Comparison of ENCODE assay signal across 8 cellular contexts in the genomic region with DNA sequence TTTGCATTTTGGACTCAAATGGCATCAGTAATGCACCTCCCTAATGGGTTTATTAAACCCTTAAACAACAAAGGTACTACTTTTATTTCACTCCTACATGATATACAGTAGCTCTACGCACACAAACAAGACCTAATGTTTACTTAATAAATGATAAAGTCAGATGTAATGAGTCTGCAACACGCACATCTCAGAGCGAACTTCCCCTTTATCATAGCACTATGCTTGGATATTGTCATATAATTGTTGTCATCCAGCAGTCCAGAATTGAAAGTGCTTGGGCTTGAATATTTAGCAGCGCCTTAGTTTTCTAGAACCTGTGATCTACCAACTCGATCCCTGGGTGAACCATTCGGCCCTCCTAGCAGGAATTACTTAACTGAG. TPM values are rescaled to one million over a fixed set of nuclear protein-coding genes. Genes with fewer than 3 reads are reported as not detected.
DNase-seq lines count a peak whose midpoint lies in the region; ATAC-seq, FAIRE-seq and TF ChIP-seq lines count a peak whose summit lies in the region.

No MANE protein-coding gene starts in this region.

- H2BK15ac ChIP-seq in H1 (ENCODE audit: low read length), result no peak overlapping the region

- H3K4me3 ChIP-seq in DOHH2 (ENCODE audit: low read length) (peak overlapping the region; percentile 89), HCT116 (replicated peaks in 1 of 2; ENCODE audit: low read depth in 1 of 2, low read length in 2 of 2) (peak overlapping the region; percentile 68 to 87), OCI-LY7 (ENCODE audit: low read depth, low read length, poor library complexity, severe bottlenecking) (peak overlapping the region; percentile 86), H1 (ENCODE audit: extremely low read depth in 1 of 4, insufficient read depth in 2 of 4, low read depth in 3 of 4, low read length in 4 of 4) (peak overlapping the region; percentile 76 to 93 (median 84))

- RAD21 ChIA-PET in HCT116 (lab: Charles Lee; ENCODE audit: low non-redundant PET in 1 of 2, low total read pairs in 2 of 2, uncharacterized antibody in 2 of 2, unreplicated experiment in 2 of 2), result no interaction called here

- TF ChIP-seq EP300 in H1 (IDR thresholded peaks at IDR 0.05; ENCODE audit: borderline replicate concordance in 1 of 2, low read depth in 2 of 2, low read length in 2 of 2), result no peak

- peaks cover 4% of the 10 kb centered on the region for H3K23me2 ChIP-seq in H1 (ENCODE audit: low read depth, low read length)

- peak overlapping the region; percentile 28 for H3K27ac Mint-ChIP-seq in neural crest cell (ENCODE audit: unreplicated experiment)

- 33% methylated on average over 6 of the region's 6 CpGs; no CpG with 5 or more reads in 1 of the 2 experiments for WGBS in H1 (ENCODE audit: extremely low coverage in 1 of 2, insufficient coverage in 1 of 2, insufficient read length in 1 of 2, insufficient replicate concordance in 2 of 2, low coverage in 1 of 2, low lambda C conversion rate in 2 of 2, missing lambda C conversion rate in 1 of 2), 2 experiments

- H3K56ac ChIP-seq in H1 (replicated peaks; ENCODE audit: insufficient read length, low read depth, low read length), result no peak overlapping the region

- CTCF ChIA-PET in HCT116 (lab: Charles Lee), result no interaction called here
- CTCF ChIA-PET in OCI-LY7 (lab: Charles Lee; ENCODE audit: unreplicated experiment), result no interaction called here
- CTCF ChIA-PET in H1 (lab: Charles Lee; ENCODE audit: partially characterized antibody), result interaction anchor here (1.1 to 1.6 kb wide), 2 partner anchors 17 to 104 kb away, joined by 3 to 4 read pairs; no protein-coding TSS in a partner anchor

- H3K27me3 Mint-ChIP-seq in neural crest cell (ENCODE audit: low read depth), result no peaks in the 10 kb centered on the region

- H3K9ac ChIP-seq in HCT116 (ENCODE audit: low read length) (peak overlapping the region; percentile 87), H1 (replicated peaks in 1 of 4; ENCODE audit: extremely low read depth in 1 of 4, low read depth in 3 of 4, low read length in 3 of 4) (peak overlapping the region; percentile 76 to 93 (median 79))

- ATAC-seq in HCT116 (peak; percentile 23), HG02763 (IDR thresholded peaks at IDR 0.05; ENCODE audit: unreplicated experiment) (no peak)

- H3K4ac ChIP-seq in H1 (replicated peaks; ENCODE audit: insufficient read length, low read depth, low read length), result no peak overlapping the region

- no TSS peak for BruUV-seq in HCT116 (replicated peaks; lab: Mats Ljungman, UMichigan)
- TSS peak; percentile 70 for BruUV-seq in OCI-LY7 (replicated peaks; lab: Mats Ljungman, UMichigan)

- H3K4me1 ChIP-seq in DOHH2 (ENCODE audit: control insufficient read depth, low read length) (peaks cover 21% of the 10 kb centered on the region), HCT116 (ENCODE audit: control insufficient read depth in 1 of 2, insufficient read depth in 2 of 2, low read length in 2 of 2) (peaks cover 17 to 27% of the 10 kb centered on the region in 2 experiments), OCI-LY7 (ENCODE audit: insufficient read depth, low read length, poor library complexity, severe bottlenecking) (peaks cover 11% of the 10 kb centered on the region), H1 (replicated peaks in 1 of 4; ENCODE audit: control insufficient read depth in 3 of 4, insufficient read depth in 4 of 4, low read length in 3 of 4) (peaks cover 0 to 7% (median under 1%) of the 10 kb centered on the region in 4 experiments; a peak in 2 of 7 replicates)

- H4K20me1 ChIP-seq in DOHH2 (ENCODE audit: control insufficient read depth, insufficient read depth, low read depth, low read length) (no peaks in the 10 kb centered on the region; the same call in 1 of the 2 replicates), HCT116 (ENCODE audit: insufficient read depth) (no peaks in the 10 kb centered on the region), OCI-LY7 (ENCODE audit: insufficient read depth, low read length) (no peaks in the 10 kb centered on the region), H1 (replicated peaks in 1 of 2; ENCODE audit: control insufficient read depth in 1 of 2, insufficient read depth in 2 of 2, low read length in 2 of 2) (no peaks in the 10 kb centered on the region)

- H3K36me3 Mint-ChIP-seq in neural crest cell (ENCODE audit: low read depth), result peaks cover 8% of the 10 kb centered on the region

- no peak overlapping the region for H2AFZ ChIP-seq in HCT116 (ENCODE audit: low read depth, low read length, poor library complexity, severe bottlenecking)
- peak overlapping the region; percentile 94 for H2AFZ ChIP-seq in OCI-LY7 (ENCODE audit: low read length)
- H2AFZ ChIP-seq in H1 (ENCODE audit: low read length), result peak overlapping the region; percentile 94

- peaks cover 23% of the 10 kb centered on the region for H3K4me1 Mint-ChIP-seq in neural crest cell

- 0 out of 2 replicates have a peak, but pooled peaks cover 6% of the 10 kb centered on the region for H3K79me1 ChIP-seq in H1 (ENCODE audit: low read depth, low read length)

- peak overlapping the region; percentile 82 for H3K4me3 Mint-ChIP-seq in neural crest cell

- TF ChIP-seq POLR2A in HCT116 (IDR thresholded peaks at IDR 0.05; ENCODE audit: borderline replicate concordance, extremely low read depth, insufficient read depth, insufficient read length) (no peak), H1 (IDR thresholded peaks at IDR 0.05; ENCODE audit: control extremely low read depth in 1 of 2, low read depth in 2 of 2, low read length in 2 of 2) (no peak)

- H3K14ac ChIP-seq in H1 (ENCODE audit: insufficient read length), result no peak overlapping the region

- H3K27me3 ChIP-seq in DOHH2 (ENCODE audit: control insufficient read depth, low read length) (peaks cover 7% of the 10 kb centered on the region; the same call in 1 of the 2 replicates), HCT116 (ENCODE audit: insufficient read depth, low read length) (no peaks in the 10 kb centered on the region), H1 (replicated peaks in 1 of 4; ENCODE audit: control insufficient read depth in 3 of 4, extremely low read depth in 1 of 4, insufficient read depth in 3 of 4, low read length in 3 of 4) (no peaks in the 10 kb centered on the region)

- no peak overlapping the region for H2BK20ac ChIP-seq in H1 (ENCODE audit: low read length)

- no peak for TF ChIP-seq RAD21 in HCT116 (IDR thresholded peaks at IDR 0.05; ENCODE audit: low read depth)
- TF ChIP-seq RAD21 in H1 (IDR thresholded peaks at IDR 0.05 in 1 of 2, conservative IDR thresholded peaks at IDR 0.05 in 1 of 2; ENCODE audit: low read depth in 2 of 2, low read length in 2 of 2), result no peak

- no peak overlapping the region for H4K8ac ChIP-seq in H1 (ENCODE audit: extremely low read depth, insufficient read depth, low read length)

- H3K9me2 ChIP-seq in DOHH2 (replicated peaks; ENCODE audit: control insufficient read depth, low read length), result no peaks in the 10 kb centered on the region
- H3K9me2 ChIP-seq in HCT116 (ENCODE audit: insufficient read depth), result no peaks in the 10 kb centered on the region
- no peaks in the 10 kb centered on the region for H3K9me2 ChIP-seq in OCI-LY7 (ENCODE audit: insufficient read depth, low read length)

- H3K18ac ChIP-seq in H1 (ENCODE audit: extremely low read depth, low read length), result no peak overlapping the region

- no peak overlapping the region for H4K5ac ChIP-seq in H1 (ENCODE audit: insufficient read length, low read depth, low read length)

- no peak for DNase-seq in HCT116 (ENCODE audit: low read depth, low spot score)
- peak; percentile 48 for DNase-seq in OCI-LY7 (ENCODE audit: low spot score)
- no peak for DNase-seq in H1 (ENCODE audit: low read depth in 1 of 2, low spot score in 2 of 2)
- no peak for DNase-seq in neural crest cell (ENCODE audit: low read depth, low spot score)
- no peak for DNase-seq in NCI-H1105 (lab: John Stamatoyannopoulos, UW)
- no peak for DNase-seq in Ammon's horn (ENCODE audit: low spot score)

- no peak overlapping the region for H2BK12ac ChIP-seq in H1 (ENCODE audit: low read depth, low read length)

- peaks cover 11% of the 10 kb centered on the region for H3K36me3 ChIP-seq in DOHH2 (ENCODE audit: control insufficient read depth, low read length)
- peaks cover 0 to 4% of the 10 kb centered on the region in 2 experiments; a peak in 1 of 4 replicates for H3K36me3 ChIP-seq in HCT116 (ENCODE audit: control insufficient read depth in 1 of 2, insufficient read depth in 2 of 2, low read length in 2 of 2)
- H3K36me3 ChIP-seq in OCI-LY7 (ENCODE audit: insufficient read depth, low read length), result peaks cover 25% of the 10 kb centered on the region
- H3K36me3 ChIP-seq in H1 (ENCODE audit: control insufficient read depth in 2 of 4, insufficient read depth in 4 of 4, low read length in 3 of 4), result no peaks in the 10 kb centered on the region

- POLR2A ChIA-PET in HCT116 (lab: Charles Lee), result interaction anchor here (1.7 kb wide), 1 partner anchor 8 kb away, joined by 11 read pairs; no protein-coding TSS in a partner anchor
- POLR2A ChIA-PET in OCI-LY7 (lab: Charles Lee), result interaction anchor here (1.1 to 1.3 kb wide), 2 partner anchors 8 to 57 kb away, joined by 3 to 4 read pairs; no protein-coding TSS in a partner anchor
- POLR2A ChIA-PET in H1 (lab: Charles Lee; ENCODE audit: partially characterized antibody), result interaction anchor here (1.0 to 1.8 kb wide), 3 partner anchors 8 to 15 kb away, joined by 3 to 4 read pairs (median 3); no protein-coding TSS in a partner anchor

- peaks cover 6% of the 10 kb centered on the region for H3F3A ChIP-seq in DOHH2 (ENCODE audit: control insufficient read depth, insufficient read depth)

- peak overlapping the region; percentile 80 for H3K4me2 ChIP-seq in DOHH2 (ENCODE audit: low read length)
- H3K4me2 ChIP-seq in HCT116 (ENCODE audit: low read length), result peak overlapping the region; percentile 77
- peak overlapping the region; percentile 81 for H3K4me2 ChIP-seq in OCI-LY7 (ENCODE audit: low read length)
- H3K4me2 ChIP-seq in H1 (ENCODE audit: insufficient read depth in 1 of 2, low read depth in 2 of 2, low read length in 2 of 2), result peak overlapping the region; percentile 77 to 91

- no peak overlapping the region for H2BK5ac ChIP-seq in H1 (ENCODE audit: low read depth, low read length)

- H3K23ac ChIP-seq in H1 (ENCODE audit: insufficient read length), result no peak overlapping the region

- no peak overlapping the region for H2BK120ac ChIP-seq in H1 (replicated peaks; ENCODE audit: low read depth, low read length)

- H3K79me2 ChIP-seq in DOHH2 (ENCODE audit: control insufficient read depth, low read length), result peaks cover 55% of the 10 kb centered on the region
- peaks cover 55% of the 10 kb centered on the region for H3K79me2 ChIP-seq in HCT116 (ENCODE audit: insufficient read depth, low read length)
- H3K79me2 ChIP-seq in OCI-LY7 (ENCODE audit: insufficient read depth, low read depth, low read length), result peaks cover 50% of the 10 kb centered on the region
- H3K79me2 ChIP-seq in H1 (ENCODE audit: control insufficient read depth in 1 of 2, insufficient read depth in 2 of 2, low read length in 2 of 2), result peaks cover 0 to 34% of the 10 kb centered on the region in 2 experiments; a peak in 2 of 4 replicates

- no peak for FAIRE-seq in H1 (lab: Jason Lieb, UNC)

- intact Hi-C loops in HCT116 (cut with micrococcal nuclease) (no loop called here), OCI-LY7 (cut with micrococcal nuclease; ENCODE audit: unreplicated experiment) (loop anchor here (5.0 kb wide), 3 partner anchors 55 to 410 kb away; a partner anchor contains a TSS)

- TF ChIP-seq CTCF in DOHH2 (IDR thresholded peaks at IDR 0.05; ENCODE audit: low read depth, low read length, poor library complexity, severe bottlenecking) (no peak), HCT116 (IDR thresholded peaks at IDR 0.05 in 2 of 3, conservative IDR thresholded peaks at IDR 0.05 in 1 of 3; ENCODE audit: borderline replicate concordance in 1 of 3, insufficient read depth in 1 of 3, low read depth in 2 of 3, low read length in 2 of 3) (no peak), OCI-LY7 (conservative IDR thresholded peaks at IDR 0.05; ENCODE audit: low read length) (no peak), H1 (IDR thresholded peaks at IDR 0.05; ENCODE audit: control extremely low read depth in 1 of 3, insufficient read depth in 1 of 3, low read depth in 1 of 3, low read length in 3 of 3) (no peak), neural crest cell (conservative IDR thresholded peaks at IDR 0.05) (no peak)

- peaks cover 5% of the 10 kb centered on the region for H3K9me3 Mint-ChIP-seq in neural crest cell

- no peak overlapping the region for H4K91ac ChIP-seq in H1 (replicated peaks; ENCODE audit: insufficient read length, low read length)

- H3K9me3 ChIP-seq in DOHH2 (ENCODE audit: control insufficient read depth, insufficient read depth, low read length) (no peaks in the 10 kb centered on the region), HCT116 (ENCODE audit: control insufficient read depth in 1 of 2, insufficient read depth in 1 of 2, low read depth in 1 of 2, low read length in 2 of 2) (no peaks in the 10 kb centered on the region), OCI-LY7 (ENCODE audit: low read length) (no peaks in the 10 kb centered on the region), H1 (ENCODE audit: insufficient read depth in 2 of 2, low read depth in 1 of 2, low read length in 1 of 2) (no peaks in the 10 kb centered on the region; a peak in 1 of 4 replicates)

- H2AK5ac ChIP-seq in H1 (ENCODE audit: low read depth, low read length), result no peak overlapping the region

- H3K27ac ChIP-seq in DOHH2 (ENCODE audit: low read depth, low read length) (peak overlapping the region; percentile 42), HCT116 (ENCODE audit: low read depth, low read length) (peak overlapping the region; percentile 97), OCI-LY7 (ENCODE audit: low read depth, low read length, poor library complexity, severe bottlenecking) (peak overlapping the region; percentile 60), H1 (ENCODE audit: low read depth, low read length) (0 out of 2 replicates have a peak overlapping the region, but pooled peaks have one; percentile 69)

RNA-seq across cellular contexts. Expression of a gene that starts 0.8 kb away (rescaled TPM):
- total RNA-seq in HCT116 (2021; ENCODE audit: unreplicated experiment) (76.0 TPM), OCI-LY7 (2022) (48.5 and 50.8 TPM in 2 replicates), neural crest cell (34.7 and 36.3 TPM in 2 replicates)
- 39.2 and 53.2 TPM in 2 replicates for polyA plus RNA-seq in HCT116 (2012)
- 34.2 and 34.4 TPM in 2 replicates for total RNA-seq in OCI-LY7 (2014; rRNA removed; shearing (Covaris generic))
- total RNA-seq in H1 (2021; fragmentation: NEBNext Ultra II Directional; extraction: Animal tissue kit (Norgen Biotek cat#: 25700)), result 36.8 and 40.3 TPM in 2 replicates
- polyA plus RNA-seq in H1 (2011; rRNA removed), result 16.5 and 22.2 TPM in 2 replicates
- polyA plus RNA-seq in H1 (2011; cell fraction: cytosol; rRNA removed), result 22.1 TPM
- polyA plus RNA-seq in H1 (2011; cell fraction: nucleus; rRNA removed), result 32.8 TPM
- 21.9 to 33.5 TPM (median 25.1 TPM) in 4 replicates for polyA plus RNA-seq in H1 (2012, experiment 1 of 2)
- polyA plus RNA-seq in H1 (2012, experiment 2 of 2), result 2.1 TPM
- polyA plus RNA-seq in H1 (2013, experiment 1 of 2), result 24.3 TPM
- 24.1 TPM for polyA plus RNA-seq in H1 (2013, experiment 2 of 2)
- polyA minus RNA-seq in H1 (2011; rRNA and poly(A)+ RNA removed), result 59.6 and 73.5 TPM in 2 replicates
- polyA minus RNA-seq in H1 (2011; cell fraction: cytosol; rRNA and poly(A)+ RNA removed), result 26.0 TPM
- polyA minus RNA-seq in H1 (2011; cell fraction: nucleus; rRNA and poly(A)+ RNA removed), result 50.1 TPM

Comparison
In these comparisons a context has a peak if more than half of its experiments do, and no peak if none do; other contexts are left out.
1. H3K27ac ChIP-seq: peak in every context shown above with its lines; median percentile 97 in HCT116; 69 in H1; 60 in OCI-LY7; 42 in DOHH2.